Comparison of ENCODE assay signal across 21 cellular contexts in genomic region chr2:83224591-83224990, GRCh38.
"Had no signal": no experiment of that assay in that cellular context is flagged by ENCODE, and none has a peak within 500 bp of the region (broad histone marks: within the 10 kb centered on the region; RNA-seq: fewer than 3 reads in every experiment).

No MANE protein-coding gene starts in this region.

- H3K4me1 ChIP-seq: gastroesophageal sphincter, parathyroid adenoma, psoas muscle, right atrium auricular region, sigmoid colon, suprapubic skin, thyroid gland had no signal

- H3K36me3 Mint-ChIP-seq: immature natural killer cell; natural killer cell treated with Interleukin-12 subunit alpha and Interleukin-12 subunit beta and Interleukin-15 and Interleukin-18, amount 100 ng/mL, for 72 hours; type B pancreatic cell had no signal

- H3K4me1 Mint-ChIP-seq: immature natural killer cell had no signal

- FAIRE-seq: small intestine, urothelium cell line had no signal

- H3K4me3 ChIP-seq: gastroesophageal sphincter, mucosa of descending colon, psoas muscle, right atrium auricular region, sigmoid colon, suprapubic skin, thyroid gland had no signal

- H3K36me3 ChIP-seq: gastroesophageal sphincter, right atrium auricular region, sigmoid colon, suprapubic skin, thyroid gland had no signal

- H3K27ac ChIP-seq: gastroesophageal sphincter, parathyroid adenoma, psoas muscle, right atrium auricular region, sigmoid colon, suprapubic skin, thyroid gland had no signal

- H3K9ac ChIP-seq: parathyroid adenoma had no signal

- H3K27ac Mint-ChIP-seq: immature natural killer cell; natural killer cell treated with Interleukin-12 subunit alpha and Interleukin-12 subunit beta and Interleukin-15 and Interleukin-18, amount 100 ng/mL, for 72 hours; type B pancreatic cell had no signal

- H3K9me3 Mint-ChIP-seq: type B pancreatic cell had no signal

- H3K4me3 Mint-ChIP-seq: immature natural killer cell; natural killer cell treated with Interleukin-12 subunit alpha and Interleukin-12 subunit beta and Interleukin-15 and Interleukin-18, amount 100 ng/mL, for 72 hours; type B pancreatic cell had no signal

- H3K27me3 Mint-ChIP-seq: natural killer cell treated with Interleukin-12 subunit alpha and Interleukin-12 subunit beta and Interleukin-15 and Interleukin-18, amount 100 ng/mL, for 72 hours; type B pancreatic cell had no signal

- DNase-seq: central memory CD4-positive, alpha-beta T cell; cortex of kidney; dorsolateral prefrontal cortex; effector CD8-positive, alpha-beta T cell; immature natural killer cell; kidney glomerular epithelial cell; mucosa of descending colon; occipital lobe; psoas muscle; sigmoid colon; small intestine; stimulated activated CD4-positive, alpha-beta T cell treated with anti-CD3 and anti-CD28 coated beads, Interleukin-2, amount 100 ng/mL, for 48 hours; stimulated activated naive CD4-positive, alpha-beta T cell treated with Interleukin-2 at 50 U/mL for 16 hours; thyroid gland had no signal

- H3K9me3 ChIP-seq: gastroesophageal sphincter, mucosa of descending colon, psoas muscle, right atrium auricular region, sigmoid colon, thyroid gland had no signal
